Comparison of ENCODE assay signal across 16 cellular contexts in genomic region chr5:76462097-76462702, GRCh38. TPM values are rescaled to one million over a fixed set of nuclear protein-coding genes. Genes with fewer than 3 reads are reported as not detected.
DNase-seq lines count a peak whose midpoint lies in the region; ATAC-seq, FAIRE-seq and TF ChIP-seq lines count a peak whose summit lies in the region.
"Had no signal": no experiment of that assay in that cellular context is flagged by ENCODE, and none has a peak within 500 bp of the region (broad histone marks: within the 10 kb centered on the region; RNA-seq: fewer than 3 reads in every experiment).

No MANE protein-coding gene starts in this region.

- H3K4me3 ChIP-seq in colonic mucosa (no peak overlapping the region), mucosa of descending colon (no peak overlapping the region), transverse colon (no peak overlapping the region), lower leg skin (ENCODE audit: low read depth, poor library complexity, severe bottlenecking) (no peak overlapping the region)
- H3K4me3 ChIP-seq: A549, GM23248 had no signal

- DNase-seq in T-helper 17 cell, result no peak
- peak; percentile 57 for DNase-seq in colonic mucosa
- DNase-seq in mucosa of descending colon, result peak in 1 of 3 donors; percentile 52
- DNase-seq in transverse colon, result peak; percentile 46
- no peak for DNase-seq in lower leg skin (ENCODE audit: low spot score in 2 of 2)
- DNase-seq in GM19239 (ENCODE audit: insufficient read length, low spot score), result no peak
- DNase-seq in activated CD4-positive, alpha-beta T cell treated with anti-CD3 and anti-CD28 coated beads for 4 hours, result no peak
- DNase-seq: BE2C; Caco-2; CD8-positive, alpha-beta memory T cell; GF-D8; GM23248 had no signal

- no peak for ATAC-seq in T-helper 17 cell
- ATAC-seq in mucosa of descending colon, result peak; percentile 91
- ATAC-seq: A549, HCT116 had no signal

- intact Hi-C loops in colonic mucosa (cut with DNase I), result no loop called here
- intact Hi-C loops in mucosa of descending colon (cut with DNase I, micrococcal nuclease), result no loop called here
- intact Hi-C loops in transverse colon (cut with DNase I; ENCODE audit: low total_unique reads), result no loop called here
- intact Hi-C loops in lower leg skin (cut with DNase I; ENCODE audit: low total_unique reads), result no loop called here

- no peak for TF ChIP-seq POLR2A in transverse colon (IDR thresholded peaks at IDR 0.05)
- TF ChIP-seq POLR2A in lower leg skin (IDR thresholded peaks at IDR 0.05), result no peak

- H3K27ac ChIP-seq in colonic mucosa, result peak overlapping the region; percentile 16
- peak overlapping the region; percentile 54 to 76 (median 61) for H3K27ac ChIP-seq in transverse colon
- H3K27ac ChIP-seq: A549, C4-2B, GM23248 had no signal

- no peak for TF ChIP-seq EP300 in transverse colon (IDR thresholded peaks at IDR 0.05; ENCODE audit: low read depth)

- H3K4me1 Mint-ChIP-seq in T-helper 17 cell, result peaks cover 37% of the 10 kb centered on the region

- H3K36me3 Mint-ChIP-seq in T-helper 17 cell (ENCODE audit: low read depth), result peaks cover 8% of the 10 kb centered on the region

- FAIRE-seq in GM19239 (lab: Jason Lieb, UNC), result no peak
- FAIRE-seq: A549, H54 had no signal

- peak overlapping the region in 1 of 2 donors; percentile 31 for H3K9ac ChIP-seq in colonic mucosa (ENCODE audit: low read depth in 2 of 2, low read length in 2 of 2)
- H3K9ac ChIP-seq: GM23248 had no signal

- H3K36me3 ChIP-seq in colonic mucosa (no peaks in the 10 kb centered on the region), mucosa of descending colon (ENCODE audit: low read depth) (no peaks in the 10 kb centered on the region), transverse colon (no peaks in the 10 kb centered on the region)
- H3K36me3 ChIP-seq: BE2C had no signal

- in situ Hi-C loops in transverse colon (cut with MboI; ENCODE audit: low pct_ligation_motif_present in 1 of 4, low pct_unique_long_range_greater_than_20kb in 1 of 4, low sequenced_read_pairs in 3 of 4), result no loop called here

- peaks cover 3% of the 10 kb centered on the region for H3K4me1 ChIP-seq in colonic mucosa
- H3K4me1 ChIP-seq in mucosa of descending colon (ENCODE audit: low read depth), result peaks cover 24% of the 10 kb centered on the region
- H3K4me1 ChIP-seq in transverse colon, result peaks cover 3 to 47% (median 18%) of the 10 kb centered on the region in 4 donors
- H3K4me1 ChIP-seq: BE2C had no signal

- H3K9me3 ChIP-seq in T-helper 17 cell (ENCODE audit: control insufficient read depth, low read length, poor library complexity, severe bottlenecking) (no peaks in the 10 kb centered on the region), colonic mucosa (no peaks in the 10 kb centered on the region), mucosa of descending colon (no peaks in the 10 kb centered on the region), transverse colon (no peaks in the 10 kb centered on the region)
- H3K9me3 ChIP-seq: A549, BE2C, Caco-2 had no signal

- H3K27me3 ChIP-seq in colonic mucosa (no peaks in the 10 kb centered on the region), transverse colon (no peaks in the 10 kb centered on the region)

- peak overlapping the region; percentile 71 for H3K27ac Mint-ChIP-seq in T-helper 17 cell

- WGBS in transverse colon (ENCODE audit: low coverage in 1 of 2), 2 donors, result 56 to 58% methylated on average over 3 to 7 of the region's 7 CpGs
- WGBS in lower leg skin, 2 donors, result 80 to 85% methylated on average over 7 of the region's 7 CpGs

- H3K4me3 Mint-ChIP-seq in T-helper 17 cell, result no peak overlapping the region
- H3K4me3 Mint-ChIP-seq: CD8-positive, alpha-beta memory T cell had no signal

- no peak for TF ChIP-seq CTCF in colonic mucosa (IDR thresholded peaks at IDR 0.05)
- no peak for TF ChIP-seq CTCF in mucosa of descending colon (IDR thresholded peaks at IDR 0.05)
- no peak for TF ChIP-seq CTCF in transverse colon (IDR thresholded peaks at IDR 0.05)
- no peak for TF ChIP-seq CTCF in lower leg skin (IDR thresholded peaks at IDR 0.05)

- no peaks in the 10 kb centered on the region for H3K27me3 Mint-ChIP-seq in T-helper 17 cell
- H3K27me3 Mint-ChIP-seq: CD8-positive, alpha-beta memory T cell had no signal

RNA-seq across cellular contexts. Expression of gene IQGAP2, which starts 59.1 kb away (rescaled TPM):
- total RNA-seq in T-helper 17 cell, result 100 to 1,000 TPM; 117 to 134 TPM
- 10 to 100 TPM; 62.2 to 75.6 TPM for total RNA-seq in colonic mucosa
- total RNA-seq in mucosa of descending colon, result 100 to 1,000 TPM in 1 of 3 donors, 10 to 100 TPM in 2; 59.7 to 159 (median 84.8) TPM
- 100 to 1,000 TPM in 2 of 4 donors, 10 to 100 TPM in 2; 46.8 to 121 (median 97.0) TPM for total RNA-seq in transverse colon
- total RNA-seq in lower leg skin, result 10 to 100 TPM in 3 of 4 donors, 1 to 10 TPM in 1; 3.5 to 18.5 (median 13.7) TPM
- total RNA-seq: GM23248 had no signal

Comparison
In these comparisons a context has a peak if more than half of its experiments do, and no peak if none do; other contexts are left out.
1. DNase-seq: peak in colonic mucosa (single experiment) and transverse colon (single experiment); none in T-helper 17 cell (0 of 3), lower leg skin (0 of 2), GM19239 (single experiment) and activated CD4-positive, alpha-beta T cell treated with anti-CD3 and anti-CD28 coated beads for 4 hours (0 of 2).